ENCODE assay signal across 8 cellular contexts in genomic region chr19:41959056-41960053, GRCh38. TPM values are rescaled to one million over a fixed set of nuclear protein-coding genes. Genes with fewer than 3 reads are reported as not detected.
A peak's percentile ranks its signal among the peaks of the same experiment; 100 is the strongest.
DNase-seq lines count a peak whose midpoint lies in the region; ATAC-seq and TF ChIP-seq lines count a peak whose summit lies in the region.

RABAC1 (minus strand) TSS chr19:41959321; CDS start chr19:41959292, 29 bp downstream.

- H3K79me2 ChIP-seq in GM23338 (replicated peaks; ENCODE audit: insufficient read depth) = no peaks in the 10 kb centered on the region

- no peaks in the 10 kb centered on the region for H3K9me2 ChIP-seq in GM23338 (ENCODE audit: insufficient read depth)

- TF ChIP-seq CTCF in GM23338 (conservative IDR thresholded peaks at IDR 0.05; ENCODE audit: low read depth in 2 of 2) = peak; percentile 17 to 34; a peak in 3 of 4 replicates
- TF ChIP-seq CTCF in RWPE2 (IDR thresholded peaks at IDR 0.05; ENCODE audit: poor library complexity, severe bottlenecking) = peak; percentile 25

- H3K4me3 ChIP-seq in GM23338 (peak within 1 kb of the TSS; percentile 86), RWPE2 (ENCODE audit: severe bottlenecking) (peak within 1 kb of the TSS; percentile 72)

- no peaks in the 10 kb centered on the region for H3K9me3 ChIP-seq in RWPE2 (ENCODE audit: severe bottlenecking)

- DNase-seq in Daoy (ENCODE audit: low read depth) = peak; percentile 95
- peak; percentile 99 for DNase-seq in GM23338 (ENCODE audit: low spot score)
- DNase-seq in LoVo (ENCODE audit: low spot score) = peak; percentile 94
- peak; percentile 90 for DNase-seq in RWPE2 (ENCODE audit: low spot score)
- DNase-seq in activated T-helper 2 cell treated with anti-CD3 and anti-CD28 coated beads, Interferon-gamma antibody, Interleukin-2, Interleukin-4, amounts not matched to agents 10 μg/mL and 5 μg/mL and 100 μg/mL, durations not matched to agents 14 hours and 24 hours and 36 hours (ENCODE audit: low spot score) = peak; percentile 84
- DNase-seq in fibroblast of peridontal ligament (ENCODE audit: extremely low read depth) = peak; percentile 86
- peak; percentile 88 for DNase-seq in natural killer cell treated with Interleukin-12 subunit alpha and Interleukin-12 subunit beta and Interleukin-15 and Interleukin-18, amount 100 ng/mL, for 72 hours (ENCODE audit: low spot score)
- peak; percentile 90 for DNase-seq in stimulated activated naive CD8-positive, alpha-beta T cell treated with anti-CD3 and anti-CD28 coated beads, Interleukin-15, Interleukin-2, amounts not matched to agents 100 U/mL and 50 U/mL, for 24 hours

- peak within 1 kb of the TSS; percentile 67 for H3K4me3 Mint-ChIP-seq in GM23338
- H3K4me3 Mint-ChIP-seq in activated T-helper 2 cell treated with anti-CD3 and anti-CD28 coated beads, Interferon-gamma antibody, Interleukin-2, Interleukin-4, amounts not matched to agents 10 μg/mL and 5 μg/mL and 100 μg/mL, durations not matched to agents 14 hours and 24 hours and 36 hours (ENCODE audit: low read depth) = peak within 1 kb of the TSS; percentile 95
- H3K4me3 Mint-ChIP-seq in natural killer cell treated with Interleukin-12 subunit alpha and Interleukin-12 subunit beta and Interleukin-15 and Interleukin-18, amount 100 ng/mL, for 72 hours = peak within 1 kb of the TSS; percentile 83

- no peaks in the 10 kb centered on the region; the same call in 1 of the 2 replicates for H3K36me3 ChIP-seq in GM23338 (ENCODE audit: insufficient read depth)
- H3K36me3 ChIP-seq in RWPE2 (ENCODE audit: low read depth) = peaks cover 5% of the 10 kb centered on the region; the same call in 1 of the 2 replicates

- H3K4me2 ChIP-seq in GM23338 = peak within 1 kb of the TSS; percentile 94

- H3K4me1 ChIP-seq in GM23338 (ENCODE audit: insufficient read depth) = peaks cover 9% of the 10 kb centered on the region
- peaks cover 7% of the 10 kb centered on the region for H3K4me1 ChIP-seq in RWPE2 (ENCODE audit: insufficient read depth, poor library complexity, severe bottlenecking)

- no peaks in the 10 kb centered on the region for H3K9me3 Mint-ChIP-seq in GM23338
- no peaks in the 10 kb centered on the region for H3K9me3 Mint-ChIP-seq in activated T-helper 2 cell treated with anti-CD3 and anti-CD28 coated beads, Interferon-gamma antibody, Interleukin-2, Interleukin-4, amounts not matched to agents 10 μg/mL and 5 μg/mL and 100 μg/mL, durations not matched to agents 14 hours and 24 hours and 36 hours
- H3K9me3 Mint-ChIP-seq in natural killer cell treated with Interleukin-12 subunit alpha and Interleukin-12 subunit beta and Interleukin-15 and Interleukin-18, amount 100 ng/mL, for 72 hours = no peaks in the 10 kb centered on the region

- H3K27me3 ChIP-seq in GM23338 (ENCODE audit: insufficient read depth) = no peaks in the 10 kb centered on the region
- no peaks in the 10 kb centered on the region for H3K27me3 ChIP-seq in RWPE2 (ENCODE audit: insufficient read depth, poor library complexity, severe bottlenecking)

- peaks cover 5% of the 10 kb centered on the region; the same call in 1 of the 2 replicates for H4K20me1 ChIP-seq in GM23338 (replicated peaks; ENCODE audit: insufficient read depth)

- peaks cover 8% of the 10 kb centered on the region for H3K36me3 Mint-ChIP-seq in GM23338 (ENCODE audit: low read depth)
- no peaks in the 10 kb centered on the region for H3K36me3 Mint-ChIP-seq in activated T-helper 2 cell treated with anti-CD3 and anti-CD28 coated beads, Interferon-gamma antibody, Interleukin-2, Interleukin-4, amounts not matched to agents 10 μg/mL and 5 μg/mL and 100 μg/mL, durations not matched to agents 14 hours and 24 hours and 36 hours (ENCODE audit: low read depth)
- H3K36me3 Mint-ChIP-seq in natural killer cell treated with Interleukin-12 subunit alpha and Interleukin-12 subunit beta and Interleukin-15 and Interleukin-18, amount 100 ng/mL, for 72 hours = no peaks in the 10 kb centered on the region

- intact Hi-C loops in activated T-helper 2 cell treated with anti-CD3 and anti-CD28 coated beads, Interferon-gamma antibody, Interleukin-2, Interleukin-4, amounts not matched to agents 10 μg/mL and 5 μg/mL and 100 μg/mL, durations not matched to agents 14 hours and 24 hours and 36 hours (cut with micrococcal nuclease) = loop anchor here (1.0 to 2.0 kb wide), 2 partner anchors 75 to 100 kb away; no protein-coding TSS in a partner anchor

- H2AFZ ChIP-seq in GM23338 = peak within 1 kb of the TSS; percentile 94

- H3F3A ChIP-seq in GM23338 (replicated peaks; ENCODE audit: low read depth) = peaks cover 4% of the 10 kb centered on the region; the same call in 1 of the 2 replicates

- H3K27me3 Mint-ChIP-seq in GM23338 (ENCODE audit: insufficient read depth, low read depth, poor library complexity) = peaks cover 14% of the 10 kb centered on the region
- no peaks in the 10 kb centered on the region for H3K27me3 Mint-ChIP-seq in activated T-helper 2 cell treated with anti-CD3 and anti-CD28 coated beads, Interferon-gamma antibody, Interleukin-2, Interleukin-4, amounts not matched to agents 10 μg/mL and 5 μg/mL and 100 μg/mL, durations not matched to agents 14 hours and 24 hours and 36 hours (ENCODE audit: low read depth)
- H3K27me3 Mint-ChIP-seq in natural killer cell treated with Interleukin-12 subunit alpha and Interleukin-12 subunit beta and Interleukin-15 and Interleukin-18, amount 100 ng/mL, for 72 hours = no peaks in the 10 kb centered on the region

- peak; percentile 85 for ATAC-seq in GM23338
- ATAC-seq in RWPE2 (ENCODE audit: low read depth) = peak; percentile 82
- ATAC-seq in natural killer cell treated with Interleukin-12 subunit alpha and Interleukin-12 subunit beta and Interleukin-15 and Interleukin-18, amount 100 ng/mL, for 72 hours = peak; percentile 95 to 97
- ATAC-seq in stimulated activated naive CD8-positive, alpha-beta T cell treated with anti-CD3 and anti-CD28 coated beads, Interleukin-15, Interleukin-2, amounts not matched to agents 100 U/mL and 50 U/mL, for 24 hours = peak; percentile 97

- H3K27ac Mint-ChIP-seq in GM23338 = peak within 1 kb of the TSS; percentile 81
- peak within 1 kb of the TSS; percentile 85 for H3K27ac Mint-ChIP-seq in activated T-helper 2 cell treated with anti-CD3 and anti-CD28 coated beads, Interferon-gamma antibody, Interleukin-2, Interleukin-4, amounts not matched to agents 10 μg/mL and 5 μg/mL and 100 μg/mL, durations not matched to agents 14 hours and 24 hours and 36 hours
- H3K27ac Mint-ChIP-seq in natural killer cell treated with Interleukin-12 subunit alpha and Interleukin-12 subunit beta and Interleukin-15 and Interleukin-18, amount 100 ng/mL, for 72 hours = peak within 1 kb of the TSS; percentile 72 to 89

- peaks cover 16% of the 10 kb centered on the region for H3K4me1 Mint-ChIP-seq in GM23338
- H3K4me1 Mint-ChIP-seq in activated T-helper 2 cell treated with anti-CD3 and anti-CD28 coated beads, Interferon-gamma antibody, Interleukin-2, Interleukin-4, amounts not matched to agents 10 μg/mL and 5 μg/mL and 100 μg/mL, durations not matched to agents 14 hours and 24 hours and 36 hours (ENCODE audit: low read depth) = peaks cover 11% of the 10 kb centered on the region
- H3K4me1 Mint-ChIP-seq in natural killer cell treated with Interleukin-12 subunit alpha and Interleukin-12 subunit beta and Interleukin-15 and Interleukin-18, amount 100 ng/mL, for 72 hours (ENCODE audit: low read depth in 2 of 2) = peaks cover 15 to 20% of the 10 kb centered on the region in 2 donors

- H3K27ac ChIP-seq in GM23338 (ENCODE audit: low read depth) (peak within 1 kb of the TSS; percentile 83; the same call in 1 of the 2 replicates), RWPE2 (ENCODE audit: poor library complexity, severe bottlenecking) (peak within 1 kb of the TSS; percentile 41)

TF ChIP-seq in GM23338, 12 proteins besides CTCF, POLR2A, EP300 and RAD21 (continues in another document):
- TF ChIP-seq CREB1 (CRISPR knock-in tag; IDR thresholded peaks at IDR 0.05; ENCODE audit: low read depth) = peak; percentile 93
- TF ChIP-seq JUNB (IDR thresholded peaks at IDR 0.05; ENCODE audit: unreplicated experiment) = no peak
- peak; percentile 21 for TF ChIP-seq REST (IDR thresholded peaks at IDR 0.05; ENCODE audit: unreplicated experiment)

RNA-seq across cellular contexts. Expression of gene RABAC1, which starts in this region (rescaled TPM):
- 108 and 126 TPM in 2 replicates for total RNA-seq in Daoy (2014; rRNA removed; shearing (Covaris generic))
- 113 and 151 TPM in 2 replicates for total RNA-seq in GM23338 (2014; rRNA removed; shearing (Covaris generic))
- polyA plus RNA-seq in GM23338 (2016; fragmentation: Nextera tagmentation; extraction: Ambion mirVana) = 206 and 215 TPM in 2 replicates
- 54.0 and 57.6 TPM in 2 replicates for total RNA-seq in activated T-helper 2 cell treated with anti-CD3 and anti-CD28 coated beads, Interferon-gamma antibody, Interleukin-2, Interleukin-4, amounts not matched to agents 10 μg/mL and 5 μg/mL and 100 μg/mL, durations not matched to agents 14 hours and 24 hours and 36 hours
- total RNA-seq in natural killer cell treated with Interleukin-12 subunit alpha and Interleukin-12 subunit beta and Interleukin-15 and Interleukin-18, amount 100 ng/mL, for 72 hours = 10 to 100 TPM; 79.6 to 89.7 TPM

Comparison
In these comparisons a context has a peak if more than half of its experiments do, and no peak if none do; other contexts are left out.
1. Peak in every context shown above with its lines: DNase-seq, ATAC-seq, H3K4me3 ChIP-seq and H3K27ac ChIP-seq.